In genomic region chr15:67542462-67543347, GRCh38 we compare ENCODE assay signal across 8 cellular contexts. TPM values are rescaled to one million over a fixed set of nuclear protein-coding genes. Genes with fewer than 3 reads are reported as not detected.
A peak's percentile ranks its signal among the peaks of the same experiment; 100 is the strongest.
DNase-seq lines count a peak whose midpoint lies in the region; ATAC-seq and TF ChIP-seq lines count a peak whose summit lies in the region.

Gene MAP2K5, plus strand, starts transcription at chr15:67542703. Its CDS starts 633 bp downstream, at chr15:67543336.

- H3K27ac Mint-ChIP-seq in endodermal cell, result peak within 1 kb of the TSS; percentile 91

- TF ChIP-seq CTCF in endodermal cell (conservative IDR thresholded peaks at IDR 0.05), result no peak

- H3K4me3 ChIP-seq in NT2/D1 (ENCODE audit: insufficient read length, low read depth), result peak within 1 kb of the TSS; percentile 72
- peak within 1 kb of the TSS; percentile 98 for H3K4me3 ChIP-seq in endodermal cell (ENCODE audit: low read length)

- ATAC-seq in GM18498 (IDR thresholded peaks at IDR 0.05; ENCODE audit: unreplicated experiment), result peak; percentile 57
- peak; percentile 53 for ATAC-seq in HG03442 (IDR thresholded peaks at IDR 0.05; ENCODE audit: unreplicated experiment)
- ATAC-seq in GM21786 (IDR thresholded peaks at IDR 0.05; ENCODE audit: unreplicated experiment), result no peak

- H3K4me1 ChIP-seq in NT2/D1 (ENCODE audit: insufficient read depth, insufficient read length) (peaks cover 4% of the 10 kb centered on the region), endodermal cell (ENCODE audit: control insufficient read depth, insufficient read depth, low read length) (peaks cover 4% of the 10 kb centered on the region)

- H3K36me3 Mint-ChIP-seq in endodermal cell (ENCODE audit: low read depth), result peaks cover 1% of the 10 kb centered on the region

- no peaks in the 10 kb centered on the region for H3K9me3 ChIP-seq in NT2/D1 (ENCODE audit: insufficient read depth, low read length)
- H3K9me3 ChIP-seq in endodermal cell (ENCODE audit: control insufficient read depth, low read length), result no peaks in the 10 kb centered on the region

- H3K9me3 Mint-ChIP-seq in endodermal cell, result no peaks in the 10 kb centered on the region

- H3K27me3 Mint-ChIP-seq in endodermal cell (ENCODE audit: insufficient read depth), result no peaks in the 10 kb centered on the region

- no peaks in the 10 kb centered on the region for H3K27me3 ChIP-seq in NT2/D1 (ENCODE audit: insufficient read depth, insufficient read length)
- H3K27me3 ChIP-seq in endodermal cell (ENCODE audit: control insufficient read depth, insufficient read depth, low read length, poor library complexity, severe bottlenecking), result no peaks in the 10 kb centered on the region

- H3K27ac ChIP-seq in endodermal cell (ENCODE audit: low read depth, low read length), result no peak within 1 kb of the TSS

- peak within 1 kb of the TSS; percentile 92 for H3K9ac ChIP-seq in NT2/D1 (ENCODE audit: insufficient read length, low read depth)
- peak within 1 kb of the TSS; percentile 61 for H3K9ac ChIP-seq in endodermal cell (ENCODE audit: extremely low read depth, low read length, poor library complexity, severe bottlenecking)

- DNase-seq in NT2/D1 (ENCODE audit: low read depth, low spot score) (no peak), endodermal cell (peak; percentile 90), midbrain (lab: John Stamatoyannopoulos, UW) (peak; percentile 86)
- DNase-seq in activated CD8-positive, alpha-beta memory T cell treated with anti-CD3 and anti-CD28 coated beads, Interleukin-2, amount 50 U/mL, for 24 hours (ENCODE audit: extremely low read depth), result peak; percentile 41
- peak; percentile 60 to 63 for DNase-seq in stimulated activated CD8-positive, alpha-beta memory T cell treated with anti-CD3 and anti-CD28 coated beads, Interleukin-15, amount 100 ng/mL, for 4 hours (ENCODE audit: low read depth in 2 of 2)

- 1% methylated on average over 40 to 88 of the region's 88 CpGs for WGBS in endodermal cell (ENCODE audit: insufficient coverage in 1 of 2, insufficient read length in 1 of 2), 2 experiments

- H3K36me3 ChIP-seq in NT2/D1 (ENCODE audit: insufficient read depth, insufficient read length, low read length) (peaks cover 9% of the 10 kb centered on the region), endodermal cell (ENCODE audit: control insufficient read depth, insufficient read depth, low read length) (no peaks in the 10 kb centered on the region)

- H3K4me3 Mint-ChIP-seq in endodermal cell, result peak within 1 kb of the TSS; percentile 89

- H3K4me1 Mint-ChIP-seq in endodermal cell, result peaks cover 11% of the 10 kb centered on the region

RNA-seq across cellular contexts. Expression of gene MAP2K5, which starts in this region (rescaled TPM):
- total RNA-seq in endodermal cell, result 10 to 100 TPM; 17.1 to 26.7 TPM
- polyA plus RNA-seq in endodermal cell (2013, experiment 1 of 2), result 29.9 TPM
- polyA plus RNA-seq in endodermal cell (2013, experiment 2 of 2), result 24.2 TPM
